In genomic region chr6:73176057-73176456, GRCh38 we compare ENCODE assay signal across 15 cellular contexts. TPM values are rescaled to one million over a fixed set of nuclear protein-coding genes. Genes with fewer than 3 reads are reported as not detected.
A peak's percentile ranks its signal among the peaks of the same experiment; 100 is the strongest.
DNase-seq lines count a peak whose midpoint lies in the region; ATAC-seq, FAIRE-seq and TF ChIP-seq lines count a peak whose summit lies in the region.
"Had no signal": no experiment of that assay in that cellular context is flagged by ENCODE, and none has a peak within 500 bp of the region (broad histone marks: within the 10 kb centered on the region; RNA-seq: fewer than 3 reads in every experiment).

No MANE protein-coding gene starts in this region.

- ATAC-seq in GM12878: no peak
- no peak for ATAC-seq in GM21529 (IDR thresholded peaks at IDR 0.05; ENCODE audit: unreplicated experiment)
- ATAC-seq: A549, HCT116 had no signal

- H3K27ac ChIP-seq in OCI-LY3 (ENCODE audit: low read length) (no peak overlapping the region), GM12878 (ENCODE audit: control insufficient read depth, insufficient read depth) (no peak overlapping the region)
- H3K27ac ChIP-seq: A549, GM23248, HL-60 had no signal

- peak overlapping the region; percentile 31 for H3K4me2 ChIP-seq in OCI-LY3 (ENCODE audit: low read length)
- peak overlapping the region; percentile 30 for H3K4me2 ChIP-seq in GM12878 (ENCODE audit: control insufficient read depth, insufficient read depth)
- H3K4me2 ChIP-seq: A549 had no signal

- no peaks in the 10 kb centered on the region for H3K36me3 ChIP-seq in OCI-LY3 (replicated peaks; ENCODE audit: low read depth, low read length)
- no peaks in the 10 kb centered on the region; a peak in 1 of 4 replicates for H3K36me3 ChIP-seq in GM12878 (ENCODE audit: control insufficient read depth in 2 of 2, insufficient read depth in 2 of 2, low read length in 1 of 2)

- H3K27me3 ChIP-seq in OCI-LY3 (ENCODE audit: low read depth, low read length) (peaks cover 41% of the 10 kb centered on the region), GM12878 (replicated peaks in 1 of 2; ENCODE audit: control insufficient read depth in 2 of 2, insufficient read depth in 2 of 2, low read length in 1 of 2) (no peaks in the 10 kb centered on the region)

- H3K4me1 ChIP-seq in OCI-LY3 (ENCODE audit: low read length): peaks cover 47% of the 10 kb centered on the region
- H3K4me1 ChIP-seq in GM12878 (ENCODE audit: control insufficient read depth, insufficient read depth, low read length): peaks cover 25% of the 10 kb centered on the region
- H3K4me1 ChIP-seq: A549 had no signal

- POLR2A ChIA-PET in GM12878 (lab: Charles Lee): interaction anchor here (1.1 kb wide), 1 partner anchor 24 kb away, joined by 3 read pairs; no protein-coding TSS in a partner anchor

- in situ Hi-C loops in GM12878 (cut with MboI): loop anchor here (5.0 kb wide), 1 partner anchor 764 kb away; no protein-coding TSS in a partner anchor

- TF ChIP-seq CTCF in OCI-LY3 (IDR thresholded peaks at IDR 0.05; ENCODE audit: low read depth, low read length) (no peak), GM12878 (IDR thresholded peaks at IDR 0.05 in 2 of 3, conservative IDR thresholded peaks at IDR 0.05 in 1 of 3; ENCODE audit: control insufficient read depth in 2 of 3, extremely low read depth in 1 of 3, insufficient read depth in 1 of 3, low read depth in 3 of 3, low read length in 3 of 3) (no peak)

- intact Hi-C loops in GM12878 (cut with micrococcal nuclease; ENCODE audit: unreplicated experiment): no loop called here

- TF ChIP-seq POLR2A in GM12878 (IDR thresholded peaks at IDR 0.05; ENCODE audit: low read depth, low read length): no peak

- RAD21 ChIA-PET in GM12878 (lab: Charles Lee; ENCODE audit: unreplicated experiment): interaction anchor here (3.1 kb wide), 1 partner anchor 559 kb away, joined by 19 read pairs; no protein-coding TSS in a partner anchor

- 87% methylated on average over 5 of the region's 6 CpGs for WGBS in GM12878 (ENCODE audit: insufficient coverage, insufficient replicate concordance, low lambda C conversion rate, missing lambda C conversion rate)

- CTCF ChIA-PET in GM12878 (lab: Yijun Ruan, JAX): interaction anchor here (1.3 to 1.4 kb wide), 2 partner anchors 560 to 762 kb away, joined by 4 to 5 read pairs; no protein-coding TSS in a partner anchor

- H3K9me3 ChIP-seq in OCI-LY3 (ENCODE audit: insufficient read depth, low read length) (no peaks in the 10 kb centered on the region), GM12878 (replicated peaks; ENCODE audit: control insufficient read depth, insufficient read depth, low read length) (no peaks in the 10 kb centered on the region)
- H3K9me3 ChIP-seq: A549 had no signal

- H2AFZ ChIP-seq in OCI-LY3 (ENCODE audit: low read depth, low read length): no peak overlapping the region
- no peak overlapping the region for H2AFZ ChIP-seq in GM12878 (ENCODE audit: control insufficient read depth, low read depth, low read length)
- H2AFZ ChIP-seq: GM23248 had no signal

- no peak for TF ChIP-seq EP300 in GM12878 (IDR thresholded peaks at IDR 0.05; ENCODE audit: borderline replicate concordance in 1 of 2, control insufficient read depth in 1 of 2, low read depth in 2 of 2, low read length in 2 of 2)

- no TSS peak for BruUV-seq in GM12878 (replicated peaks; lab: Mats Ljungman, UMichigan)

- H3K9ac ChIP-seq in OCI-LY3 (ENCODE audit: low read length) (no peak overlapping the region), GM12878 (ENCODE audit: control insufficient read depth, insufficient read depth, low read length) (no peak overlapping the region)
- H3K9ac ChIP-seq: GM23248 had no signal

- FAIRE-seq in GM18507 (lab: Jason Lieb, UNC): peak; percentile 55
- no peak for FAIRE-seq in GM12878 (lab: Jason Lieb, UNC)
- FAIRE-seq: A549, G401.6, H54 had no signal

- no peak for TF ChIP-seq RAD21 in GM12878 (IDR thresholded peaks at IDR 0.05; ENCODE audit: insufficient read depth, low read depth, low read length)

- H4K20me1 ChIP-seq in OCI-LY3 (ENCODE audit: insufficient read depth, low read length) (peaks cover 15% of the 10 kb centered on the region; the same call in 1 of the 2 replicates), GM12878 (ENCODE audit: control insufficient read depth, insufficient read depth) (no peaks in the 10 kb centered on the region)

- no peaks in the 10 kb centered on the region for H3K79me2 ChIP-seq in OCI-LY3 (ENCODE audit: low read length)
- no peaks in the 10 kb centered on the region for H3K79me2 ChIP-seq in GM12878 (ENCODE audit: control insufficient read depth, insufficient read depth, low read length)

- SMC1A ChIA-PET in GM12878 (lab: Charles Lee; ENCODE audit: uncharacterized antibody, unreplicated experiment): interaction anchor here (3.1 kb wide), 1 partner anchor 558 kb away, joined by 27 read pairs; no protein-coding TSS in a partner anchor

- DNase-seq in GM18507 (ENCODE audit: extremely low spot score, insufficient read length, low read depth) (no peak), GM12878 (ENCODE audit: low read depth, low spot score) (no peak), NCI-H146 (lab: John Stamatoyannopoulos, UW) (no peak), NCI-H2171 (lab: John Stamatoyannopoulos, UW) (no peak)
- DNase-seq: CD4-positive, CD25-positive, alpha-beta regulatory T cell; DMS 273 treated with DMSO at 0.1 percent for 48 hours; GM23248 had no signal

- no peak overlapping the region for H3K4me3 ChIP-seq in OCI-LY3 (ENCODE audit: low read length)
- H3K4me3 ChIP-seq in GM12878: no peak overlapping the region
- H3K4me3 ChIP-seq: A549, GM23248 had no signal

TF ChIP-seq in GM12878, 131 proteins besides CTCF, POLR2A, EP300 and RAD21:
- TF ChIP-seq POU2F2 (IDR thresholded peaks at IDR 0.05; ENCODE audit: borderline replicate concordance, low read depth, low read length) (no peak), CREB1 (IDR thresholded peaks at IDR 0.05; ENCODE audit: low read depth) (no peak)
TF ChIP-seq in GM12878: peak in this region for 0.

RNA-seq across cellular contexts. Expression of gene KHDC1L, which starts 49.2 kb away (rescaled TPM):
- not detected in 2 replicates for total RNA-seq in GM12878 (2013; cell fraction: nucleolus; rRNA removed)
- not detected in 2 replicates for total RNA-seq in GM12878 (2014; rRNA removed)
- total RNA-seq in GM12878 (2014; rRNA removed; fragmentation: Illumina TruSeq; extraction: Trizol): not detected in 2 replicates
- not detected in 2 replicates for total RNA-seq in GM12878 (2021)
- not detected for polyA plus RNA-seq in GM12878 (2011; ENCODE audit: low read depth)
- polyA plus RNA-seq in GM12878 (2011; rRNA removed): 0.12 TPM in 1 of 2 replicates, not detected in the other
- 0.13 and 0.19 TPM in 2 replicates for polyA plus RNA-seq in GM12878 (2011; cell fraction: cytosol; rRNA removed)
- 0.37 TPM in 1 of 2 replicates, not detected in the other for polyA plus RNA-seq in GM12878 (2011; cell fraction: nucleus; rRNA removed)
- 0.28 TPM in 1 of 2 replicates, not detected in the other for polyA plus RNA-seq in GM12878 (2012)
- 0.21 TPM in 1 of 2 replicates, not detected in the other for polyA plus RNA-seq in GM12878 (2014; fragmentation: Illumina TruSeq; extraction: Trizol)
- polyA plus RNA-seq in GM12878 (2014; fragmentation: Nextera tagmentation; extraction: Ambion mirVana): under 1 TPM; 0.13 to 0.37 TPM
- polyA plus RNA-seq in GM12878 (2014; rRNA removed): 0.27 TPM in 1 of 2 replicates, not detected in the other
- polyA plus RNA-seq in GM12878 (2016; fragmentation: Nextera tagmentation; extraction: Ambion mirVana): under 1 TPM in 1 of 2 experiments, not detected in 1; 0.33 TPM
- polyA minus RNA-seq in GM12878 (2011; rRNA and poly(A)+ RNA removed): not detected in 2 replicates
- not detected in 2 replicates for polyA minus RNA-seq in GM12878 (2011; cell fraction: cytosol; rRNA and poly(A)+ RNA removed)
- polyA minus RNA-seq in GM12878 (2011; cell fraction: nucleus; rRNA and poly(A)+ RNA removed): not detected in 2 replicates
- total RNA-seq: GM23248 had no signal
- polyA plus RNA-seq: BJ; CD4-positive, CD25-positive, alpha-beta regulatory T cell; GM23248 had no signal
